8 cellular contexts compared by ENCODE assay signal in genomic region chr2:74715880-74716279, GRCh38.
DNase-seq lines count a peak whose midpoint lies in the region; ATAC-seq and TF ChIP-seq lines count a peak whose summit lies in the region.

No MANE protein-coding gene starts in this region.

- peaks cover 35% of the 10 kb centered on the region for H3K27me3 ChIP-seq in iPS-20b (ENCODE audit: insufficient read depth, low read length)
- H3K27me3 ChIP-seq in stomach smooth muscle (ENCODE audit: control insufficient read depth in 1 of 2, insufficient read depth in 2 of 2, low read length in 2 of 2) = peaks cover 9% of the 10 kb centered on the region in 2 donors

- H3K4me1 ChIP-seq in iPS-20b (ENCODE audit: insufficient read depth, low read length) (no peaks in the 10 kb centered on the region), stomach smooth muscle (ENCODE audit: control insufficient read depth, insufficient read depth, low read length) (peaks cover 9% of the 10 kb centered on the region)

- POLR2A ChIA-PET in activated CD8-positive, alpha-beta T cell treated with anti-CD3 and anti-CD28 coated beads for 36 hours (lab: Charles Lee) = interaction anchor here (0.5 to 1.1 kb wide), 3 partner anchors 8 to 761 kb away, joined by 3 to 5 read pairs (median 4); no protein-coding TSS in a partner anchor

- CTCF ChIA-PET in activated CD8-positive, alpha-beta T cell treated with anti-CD3 and anti-CD28 coated beads for 36 hours (lab: Charles Lee) = interaction anchor here (0.9 to 6.0 kb wide), 20 partner anchors 11 to 350 kb away, joined by 3 to 65 read pairs (median 4); partner anchors contain the start of gene HK2

- peak overlapping the region; percentile 45; the same call in 1 of the 2 replicates for H3K9ac ChIP-seq in iPS-20b (ENCODE audit: low read depth, low read length)
- H3K9ac ChIP-seq in stomach smooth muscle (ENCODE audit: low read length in 2 of 2) = peak overlapping the region; percentile 34 to 64

- peak overlapping the region; percentile 82 for H3K4me3 Mint-ChIP-seq in activated CD4-positive, alpha-beta T cell treated with anti-CD3 and anti-CD28 coated beads, Interleukin-2, amount 10 ng/mL, durations not matched to agents 24 days and 14 days
- H3K4me3 Mint-ChIP-seq in activated CD8-positive, alpha-beta T cell treated with anti-CD3 and anti-CD28 coated beads for 36 hours = peak overlapping the region; percentile 65

- intact Hi-C loops in activated CD4-positive, alpha-beta T cell treated with anti-CD3 and anti-CD28 coated beads, Interleukin-2, amount 10 ng/mL, durations not matched to agents 24 days and 14 days (cut with micrococcal nuclease) = loop anchor here (1.0 kb wide), 2 partner anchors 119 to 160 kb away; no protein-coding TSS in a partner anchor
- intact Hi-C loops in activated CD8-positive, alpha-beta T cell treated with anti-CD3 and anti-CD28 coated beads for 36 hours (cut with micrococcal nuclease) = loop anchor here (2.0 kb wide), 1 partner anchor 161 kb away; no protein-coding TSS in a partner anchor

- no peak for TF ChIP-seq CTCF in activated CD8-positive, alpha-beta T cell treated with anti-CD3 and anti-CD28 coated beads for 36 hours (IDR thresholded peaks at IDR 0.05)

- H3K9me3 ChIP-seq in iPS-20b (ENCODE audit: insufficient read depth, low read depth, low read length) (no peaks in the 10 kb centered on the region), stomach smooth muscle (ENCODE audit: control insufficient read depth in 2 of 2, low read length in 2 of 2) (no peaks in the 10 kb centered on the region)

- H3K4me3 ChIP-seq in iPS-20b (ENCODE audit: low read length) (peak overlapping the region; percentile 75), stomach smooth muscle (ENCODE audit: low read length in 2 of 2) (peak overlapping the region; percentile 68 to 80)

- no peak for DNase-seq in activated CD4-positive, alpha-beta T cell treated with anti-CD3 and anti-CD28 coated beads, Interleukin-2, amount 10 ng/mL, durations not matched to agents 24 days and 14 days
- DNase-seq in activated CD4-positive, alpha-beta T cell treated with anti-CD3 and anti-CD28 coated beads for 1 hour = no peak
- DNase-seq in activated CD8-positive, alpha-beta T cell treated with anti-CD3 and anti-CD28 coated beads for 36 hours = no peak
- no peak for DNase-seq in left lobe of liver (ENCODE audit: low spot score)
- DNase-seq in activated CD4-positive, alpha-beta T cell treated with anti-CD3 and anti-CD28 coated beads, Interleukin-2, amount 50 U/mL, for 4 hours = no peak

- peaks cover 26% of the 10 kb centered on the region for H3K27me3 Mint-ChIP-seq in activated CD4-positive, alpha-beta T cell treated with anti-CD3 and anti-CD28 coated beads, Interleukin-2, amount 10 ng/mL, durations not matched to agents 24 days and 14 days
- H3K27me3 Mint-ChIP-seq in activated CD8-positive, alpha-beta T cell treated with anti-CD3 and anti-CD28 coated beads for 36 hours = peaks cover 10% of the 10 kb centered on the region

- H3K9me3 Mint-ChIP-seq in activated CD4-positive, alpha-beta T cell treated with anti-CD3 and anti-CD28 coated beads, Interleukin-2, amount 10 ng/mL, durations not matched to agents 24 days and 14 days = no peaks in the 10 kb centered on the region
- H3K9me3 Mint-ChIP-seq in activated CD8-positive, alpha-beta T cell treated with anti-CD3 and anti-CD28 coated beads for 36 hours = no peaks in the 10 kb centered on the region

- no peak for ATAC-seq in activated CD8-positive, alpha-beta T cell treated with anti-CD3 and anti-CD28 coated beads for 36 hours
- ATAC-seq in left lobe of liver = no peak
- ATAC-seq in GM18520 (IDR thresholded peaks at IDR 0.05; ENCODE audit: unreplicated experiment) = no peak

- H3K27ac ChIP-seq in iPS-20b (ENCODE audit: low read length) (no peak overlapping the region), stomach smooth muscle (ENCODE audit: low read length) (no peak overlapping the region)

- H3K36me3 ChIP-seq in iPS-20b (ENCODE audit: insufficient read depth, low read depth, low read length) (no peaks in the 10 kb centered on the region), stomach smooth muscle (ENCODE audit: control insufficient read depth in 2 of 2, insufficient read depth in 2 of 2, low read length in 2 of 2) (no peaks in the 10 kb centered on the region)

- no peak overlapping the region for H3K27ac Mint-ChIP-seq in activated CD4-positive, alpha-beta T cell treated with anti-CD3 and anti-CD28 coated beads, Interleukin-2, amount 10 ng/mL, durations not matched to agents 24 days and 14 days
- H3K27ac Mint-ChIP-seq in activated CD8-positive, alpha-beta T cell treated with anti-CD3 and anti-CD28 coated beads for 36 hours = no peak overlapping the region

- H3K4me1 Mint-ChIP-seq in activated CD4-positive, alpha-beta T cell treated with anti-CD3 and anti-CD28 coated beads, Interleukin-2, amount 10 ng/mL, durations not matched to agents 24 days and 14 days = peaks cover 7% of the 10 kb centered on the region
- peaks cover 3% of the 10 kb centered on the region for H3K4me1 Mint-ChIP-seq in activated CD8-positive, alpha-beta T cell treated with anti-CD3 and anti-CD28 coated beads for 36 hours (ENCODE audit: low read depth)

- no peaks in the 10 kb centered on the region for H3K36me3 Mint-ChIP-seq in activated CD4-positive, alpha-beta T cell treated with anti-CD3 and anti-CD28 coated beads, Interleukin-2, amount 10 ng/mL, durations not matched to agents 24 days and 14 days (ENCODE audit: low read depth)
- H3K36me3 Mint-ChIP-seq in activated CD8-positive, alpha-beta T cell treated with anti-CD3 and anti-CD28 coated beads for 36 hours (ENCODE audit: low read depth) = no peaks in the 10 kb centered on the region
